Comparison of ENCODE assay signal across 8 cellular contexts in genomic region chr17:50346313-50347086, GRCh38. TPM values are rescaled to one million over a fixed set of nuclear protein-coding genes. Genes with fewer than 3 reads are reported as not detected.
DNase-seq lines count a peak whose midpoint lies in the region; ATAC-seq and TF ChIP-seq lines count a peak whose summit lies in the region.

No MANE protein-coding gene starts in this region.

- DNase-seq in ELR (ENCODE audit: low read depth) (peak; percentile 57), HuH-7 (ENCODE audit: low spot score) (peak; percentile 68), esophagus squamous epithelium (lab: John Stamatoyannopoulos, UW) (no peak), neural crest cell (ENCODE audit: low read depth, low spot score) (peak; percentile 45), tibial nerve (ENCODE audit: low spot score in 2 of 2) (no peak), cerebellar nuclear complex (lab: John Stamatoyannopoulos, UW) (no peak)
- no peak for DNase-seq in activated CD4-positive, alpha-beta memory T cell treated with anti-CD3 and anti-CD28 coated beads, Interleukin-2, amount 10 ng/mL, durations not matched to agents 7 days and 5 days

- intact Hi-C loops in esophagus squamous epithelium (cut with DNase I) = no loop called here

- no peaks in the 10 kb centered on the region for H3K27me3 Mint-ChIP-seq in activated CD4-positive, alpha-beta memory T cell treated with anti-CD3 and anti-CD28 coated beads, Interleukin-2, amount 10 ng/mL, durations not matched to agents 7 days and 5 days
- peaks cover 10% of the 10 kb centered on the region for H3K27me3 Mint-ChIP-seq in neural crest cell (ENCODE audit: low read depth)

- TF ChIP-seq CTCF in esophagus squamous epithelium (IDR thresholded peaks at IDR 0.05) (no peak), neural crest cell (conservative IDR thresholded peaks at IDR 0.05) (no peak), tibial nerve (IDR thresholded peaks at IDR 0.05) (no peak)

- H3K4me1 Mint-ChIP-seq in activated CD4-positive, alpha-beta memory T cell treated with anti-CD3 and anti-CD28 coated beads, Interleukin-2, amount 10 ng/mL, durations not matched to agents 7 days and 5 days = peaks cover 41% of the 10 kb centered on the region
- H3K4me1 Mint-ChIP-seq in neural crest cell = peaks cover 38% of the 10 kb centered on the region

- H3K36me3 ChIP-seq in esophagus squamous epithelium = no peaks in the 10 kb centered on the region
- H3K36me3 ChIP-seq in tibial nerve = no peaks in the 10 kb centered on the region

- ATAC-seq in GM21515 (IDR thresholded peaks at IDR 0.05; ENCODE audit: unreplicated experiment) = peak; percentile 46

- H3K27ac Mint-ChIP-seq in activated CD4-positive, alpha-beta memory T cell treated with anti-CD3 and anti-CD28 coated beads, Interleukin-2, amount 10 ng/mL, durations not matched to agents 7 days and 5 days = peak overlapping the region; percentile 75
- H3K27ac Mint-ChIP-seq in neural crest cell (ENCODE audit: unreplicated experiment) = peak overlapping the region; percentile 86

- H3K36me3 Mint-ChIP-seq in activated CD4-positive, alpha-beta memory T cell treated with anti-CD3 and anti-CD28 coated beads, Interleukin-2, amount 10 ng/mL, durations not matched to agents 7 days and 5 days (ENCODE audit: low read depth) = peaks cover under 1% of the 10 kb centered on the region
- peaks cover under 1% of the 10 kb centered on the region for H3K36me3 Mint-ChIP-seq in neural crest cell (ENCODE audit: low read depth)

- CTCF ChIA-PET in activated CD4-positive, alpha-beta memory T cell treated with anti-CD3 and anti-CD28 coated beads, Interleukin-2, amount 10 ng/mL, durations not matched to agents 7 days and 5 days (lab: Charles Lee) = interaction anchor here (1.0 to 5.1 kb wide), 5 partner anchors 14 to 252 kb away, joined by 3 to 37 read pairs (median 4); partner anchors contain the start of gene LRRC59

- peak overlapping the region; percentile 81 to 88 (median 82) for H3K27ac ChIP-seq in esophagus squamous epithelium
- H3K27ac ChIP-seq in tibial nerve = peak overlapping the region; percentile 13 to 85 (median 58)

- H3K4me3 ChIP-seq in esophagus squamous epithelium (peak overlapping the region; percentile 72 to 95 (median 78)), tibial nerve (peak overlapping the region; percentile 61 to 97 (median 94))

- peak overlapping the region; percentile 86 for H3K4me3 Mint-ChIP-seq in activated CD4-positive, alpha-beta memory T cell treated with anti-CD3 and anti-CD28 coated beads, Interleukin-2, amount 10 ng/mL, durations not matched to agents 7 days and 5 days
- peak overlapping the region; percentile 94 for H3K4me3 Mint-ChIP-seq in neural crest cell

- TF ChIP-seq POLR2A in esophagus squamous epithelium (IDR thresholded peaks at IDR 0.05) = no peak
- no peak for TF ChIP-seq POLR2A in tibial nerve (IDR thresholded peaks at IDR 0.05)

- TF ChIP-seq EP300 in tibial nerve (IDR thresholded peaks at IDR 0.05) = no peak

- H3K4me1 ChIP-seq in esophagus squamous epithelium (peaks cover 20 to 41% (median 31%) of the 10 kb centered on the region in 3 donors), tibial nerve (peaks cover 0 to 39% (median 15%) of the 10 kb centered on the region in 4 donors)

- WGBS in esophagus squamous epithelium, 2 donors = 1 to 2% methylated on average over 12 to 17 of the region's 55 CpGs
- WGBS in tibial nerve, 2 donors = 0 to 1% methylated on average over 43 to 48 of the region's 55 CpGs

- no peaks in the 10 kb centered on the region for H3K27me3 ChIP-seq in esophagus squamous epithelium
- H3K27me3 ChIP-seq in tibial nerve = no peaks in the 10 kb centered on the region

- POLR2A ChIA-PET in activated CD4-positive, alpha-beta memory T cell treated with anti-CD3 and anti-CD28 coated beads, Interleukin-2, amount 10 ng/mL, durations not matched to agents 7 days and 5 days (lab: Charles Lee) = interaction anchor here (1.0 to 7.8 kb wide), 9 partner anchors 9 to 196 kb away, joined by 3 to 60 read pairs (median 6); partner anchors contain the start of genes EME1, LRRC59, MRPL27 and PPP1R9B

- H3K9me3 ChIP-seq in esophagus squamous epithelium (no peaks in the 10 kb centered on the region), tibial nerve (no peaks in the 10 kb centered on the region)

- H3K9me3 Mint-ChIP-seq in activated CD4-positive, alpha-beta memory T cell treated with anti-CD3 and anti-CD28 coated beads, Interleukin-2, amount 10 ng/mL, durations not matched to agents 7 days and 5 days = no peaks in the 10 kb centered on the region
- H3K9me3 Mint-ChIP-seq in neural crest cell = no peaks in the 10 kb centered on the region

RNA-seq across cellular contexts. Expression of gene XYLT2, which starts 0.6 kb away (rescaled TPM):
- total RNA-seq in activated CD4-positive, alpha-beta memory T cell treated with anti-CD3 and anti-CD28 coated beads, Interleukin-2, amount 10 ng/mL, durations not matched to agents 7 days and 5 days = 10 to 100 TPM; 26.7 to 29.7 TPM
- total RNA-seq in esophagus squamous epithelium (10 to 100 TPM; 10.0 to 17.5 (median 13.5) TPM), neural crest cell (23.4 and 26.5 TPM in 2 replicates), tibial nerve (10 to 100 TPM; 27.6 to 32.3 (median 29.9) TPM)

RNA-seq across cellular contexts. Expression of gene MRPL27, which starts 26.5 kb away (rescaled TPM):
- total RNA-seq in activated CD4-positive, alpha-beta memory T cell treated with anti-CD3 and anti-CD28 coated beads, Interleukin-2, amount 10 ng/mL, durations not matched to agents 7 days and 5 days = 10 to 100 TPM; 56.5 to 57.5 TPM
- total RNA-seq in esophagus squamous epithelium (10 to 100 TPM; 58.0 to 77.7 (median 74.5) TPM), neural crest cell (70.4 and 72.2 TPM in 2 replicates), tibial nerve (10 to 100 TPM; 32.4 to 45.9 (median 34.9) TPM)

RNA-seq across cellular contexts. Expression of gene EME1, which starts 26.5 kb away (rescaled TPM):
- total RNA-seq in activated CD4-positive, alpha-beta memory T cell treated with anti-CD3 and anti-CD28 coated beads, Interleukin-2, amount 10 ng/mL, durations not matched to agents 7 days and 5 days = 10 to 100 TPM; 25.1 to 26.1 TPM
- total RNA-seq in esophagus squamous epithelium = 1 to 10 TPM in 2 of 4 donors, under 1 TPM in 2; 0.57 to 2.7 (median 1.1) TPM
- total RNA-seq in neural crest cell = 25.5 and 31.4 TPM in 2 replicates
- 1 to 10 TPM in 2 of 4 donors, under 1 TPM in 2; 0.42 to 1.7 (median 1.1) TPM for total RNA-seq in tibial nerve

RNA-seq across cellular contexts. Expression of gene LRRC59, which starts 50.8 kb away (rescaled TPM):
- 10 to 100 TPM; 67.1 to 68.9 TPM for total RNA-seq in activated CD4-positive, alpha-beta memory T cell treated with anti-CD3 and anti-CD28 coated beads, Interleukin-2, amount 10 ng/mL, durations not matched to agents 7 days and 5 days
- total RNA-seq in esophagus squamous epithelium (100 to 1,000 TPM in 1 of 4 donors, 10 to 100 TPM in 3; 63.4 to 136 (median 77.9) TPM), neural crest cell (92.3 and 92.7 TPM in 2 replicates), tibial nerve (10 to 100 TPM; 26.0 to 72.6 (median 36.3) TPM)

Comparison
In these comparisons a context has a peak if more than half of its experiments do, and no peak if none do; other contexts are left out.
1. DNase-seq: peak in ELR (single experiment), HuH-7 (single experiment) and neural crest cell (single experiment); none in activated CD4-positive, alpha-beta memory T cell treated with anti-CD3 and anti-CD28 coated beads, Interleukin-2, amount 10 ng/mL, durations not matched to agents 7 days and 5 days (single experiment), esophagus squamous epithelium (single experiment), tibial nerve (0 of 2) and cerebellar nuclear complex (0 of 2).